Comparison of ENCODE assay signal across 21 cellular contexts in the genomic region with DNA sequence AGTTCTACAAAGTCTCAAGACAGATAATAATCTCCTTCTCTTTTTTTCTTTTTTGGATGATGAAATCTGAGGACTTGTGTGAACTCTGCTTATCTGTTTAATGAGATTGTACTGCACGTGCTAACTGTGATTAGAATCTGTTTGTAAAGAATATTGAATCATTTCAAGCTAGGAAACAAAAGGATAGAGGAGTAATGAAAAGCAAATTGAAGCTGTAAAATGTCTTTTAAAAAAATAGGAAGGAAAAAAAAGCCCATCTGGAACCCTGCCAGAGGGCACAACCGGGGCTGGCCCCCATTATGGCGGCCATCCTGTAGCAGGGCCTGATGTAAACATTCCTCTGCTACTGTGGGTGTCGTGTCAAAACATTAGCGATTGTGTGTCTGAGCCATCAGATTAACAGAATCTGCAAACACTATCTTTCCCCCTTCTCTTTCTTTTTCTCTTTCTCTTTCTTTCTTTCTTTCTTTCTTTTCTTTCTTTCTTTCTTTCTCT.
DNase-seq lines count a peak whose midpoint lies in the region; TF ChIP-seq lines count a peak whose summit lies in the region.
"Had no signal": no experiment of that assay in that cellular context is flagged by ENCODE, and none has a peak within 500 bp of the region (broad histone marks: within the 10 kb centered on the region; RNA-seq: fewer than 3 reads in every experiment).

No MANE protein-coding gene starts in this region.

- peak overlapping the region; percentile 16 for H2AFZ ChIP-seq in hepatocyte

- no peak overlapping the region for H3K4me3 ChIP-seq in HEK293 (ENCODE audit: low read depth, low read length)
- H3K4me3 ChIP-seq in hepatocyte, result no peak overlapping the region
- H3K4me3 ChIP-seq in effector memory CD4-positive, alpha-beta T cell (ENCODE audit: insufficient read depth, low read depth, low read length, poor library complexity, severe bottlenecking), result no peak overlapping the region
- H3K4me3 ChIP-seq: cardiac muscle cell, ovary, sigmoid colon, SK-N-MC, thoracic aorta had no signal

- H3K36me3 ChIP-seq in HEK293 (ENCODE audit: control insufficient read depth in 2 of 2, insufficient read depth in 1 of 2, low read length in 2 of 2), result peaks cover 0 to 2% of the 10 kb centered on the region in 2 experiments; a peak in 1 of 3 replicates
- H3K36me3 ChIP-seq in hepatocyte (replicated peaks; ENCODE audit: insufficient read depth, low read depth), result no peaks in the 10 kb centered on the region
- H3K36me3 ChIP-seq in effector memory CD4-positive, alpha-beta T cell (ENCODE audit: control insufficient read depth, insufficient read depth, low read length), result no peaks in the 10 kb centered on the region
- H3K36me3 ChIP-seq: cardiac muscle cell, ovary, sigmoid colon, thoracic aorta had no signal

- POLR2A ChIA-PET in HEK293 (lab: Yijun Ruan, JAX), result no interaction called here

- H3K9me2 ChIP-seq in hepatocyte (replicated peaks; ENCODE audit: insufficient read depth), result no peaks in the 10 kb centered on the region

- TF ChIP-seq CTCF in C4-2B (conservative IDR thresholded peaks at IDR 0.05) (no peak), HEK293 (tag by site-specific recombination; IDR thresholded peaks at IDR 0.05) (no peak), VCaP (conservative IDR thresholded peaks at IDR 0.05) (no peak), hepatocyte (IDR thresholded peaks at IDR 0.05; ENCODE audit: poor library complexity) (no peak)

- no peaks in the 10 kb centered on the region for H3K4me1 ChIP-seq in HEK293 (ENCODE audit: control insufficient read depth, insufficient read depth, low read length)
- H3K4me1 ChIP-seq in hepatocyte (ENCODE audit: insufficient read depth), result peaks cover 4% of the 10 kb centered on the region
- no peaks in the 10 kb centered on the region for H3K4me1 ChIP-seq in effector memory CD4-positive, alpha-beta T cell (ENCODE audit: control insufficient read depth, insufficient read depth, low read length, poor library complexity, severe bottlenecking)

- no peak overlapping the region for H3K4me2 ChIP-seq in hepatocyte

- H3K27ac ChIP-seq in C4-2B, result peak overlapping the region; percentile 65
- H3K27ac ChIP-seq in HEK293 (ENCODE audit: extremely low read depth, low read depth, low read length), result no peak overlapping the region
- H3K27ac ChIP-seq in VCaP, result peak overlapping the region; percentile 54
- H3K27ac ChIP-seq in hepatocyte, result no peak overlapping the region
- no peak overlapping the region for H3K27ac ChIP-seq in effector memory CD4-positive, alpha-beta T cell (ENCODE audit: insufficient read depth, low read length, poor library complexity, severe bottlenecking)
- H3K27ac ChIP-seq: cardiac muscle cell, ovary, SK-N-MC, thoracic aorta had no signal

- DNase-seq in hepatocyte (ENCODE audit: low spot score), result peak; percentile 7
- DNase-seq in NCI-H2196 treated with DMSO at 0.1 percent for 48 hours (lab: John Stamatoyannopoulos, UW; ENCODE audit: unreplicated experiment), result no peak
- no peak for DNase-seq in NCI-H526 treated with DMSO at 0.1 percent for 48 hours (lab: John Stamatoyannopoulos, UW)
- DNase-seq in A172 (ENCODE audit: low spot score), result no peak
- DNase-seq in effector memory CD4-positive, alpha-beta T cell, result no peak
- DNase-seq: activated CD4-positive, alpha-beta T cell treated with anti-CD3 and anti-CD28 coated beads for 36 hours; activated effector memory CD4-positive, alpha-beta T cell treated with Interleukin-2 at 50 U/mL for 16 hours; DND-41; effector CD8-positive, alpha-beta T cell; islet precursor cell; NCI-H1694 treated with DMSO at 0.1 percent for 48 hours; ovary; sigmoid colon; stimulated activated naive B cell treated with anti-CD40 and anti-IgM and Interleukin-4, amounts not matched to agents 10 μg/mL and 1 μg/mL and 100 μg/mL, for 72 hours; T1000 had no signal

- 24% methylated on average over 5 of the region's 5 CpGs for WGBS in hepatocyte (ENCODE audit: low lambda C conversion rate, missing lambda C conversion rate)

- no peaks in the 10 kb centered on the region for H3K9me3 ChIP-seq in HEK293 (ENCODE audit: control insufficient read depth, insufficient read depth, low read depth, low read length)
- H3K9me3 ChIP-seq in hepatocyte (ENCODE audit: low read depth), result no peaks in the 10 kb centered on the region
- no peaks in the 10 kb centered on the region for H3K9me3 ChIP-seq in effector memory CD4-positive, alpha-beta T cell (ENCODE audit: control insufficient read depth, low read length)
- H3K9me3 ChIP-seq: ovary, sigmoid colon, thoracic aorta had no signal

- no peaks in the 10 kb centered on the region for H4K20me1 ChIP-seq in hepatocyte (ENCODE audit: insufficient read depth, poor library complexity, severe bottlenecking)

- H3K79me2 ChIP-seq in hepatocyte, result no peaks in the 10 kb centered on the region

- no peaks in the 10 kb centered on the region for H3K27me3 ChIP-seq in hepatocyte
- no peaks in the 10 kb centered on the region for H3K27me3 ChIP-seq in effector memory CD4-positive, alpha-beta T cell (replicated peaks; ENCODE audit: control insufficient read depth, insufficient read depth, low read length, poor library complexity, severe bottlenecking)
- H3K27me3 ChIP-seq: cardiac muscle cell, ovary, sigmoid colon had no signal

- CTCF ChIA-PET in HEK293 (lab: Yijun Ruan, JAX), result no interaction called here

TF ChIP-seq in HEK293, 187 proteins besides CTCF, POLR2A, EP300 and RAD21 (continues in another document):
- TF ChIP-seq, protein P1, sequence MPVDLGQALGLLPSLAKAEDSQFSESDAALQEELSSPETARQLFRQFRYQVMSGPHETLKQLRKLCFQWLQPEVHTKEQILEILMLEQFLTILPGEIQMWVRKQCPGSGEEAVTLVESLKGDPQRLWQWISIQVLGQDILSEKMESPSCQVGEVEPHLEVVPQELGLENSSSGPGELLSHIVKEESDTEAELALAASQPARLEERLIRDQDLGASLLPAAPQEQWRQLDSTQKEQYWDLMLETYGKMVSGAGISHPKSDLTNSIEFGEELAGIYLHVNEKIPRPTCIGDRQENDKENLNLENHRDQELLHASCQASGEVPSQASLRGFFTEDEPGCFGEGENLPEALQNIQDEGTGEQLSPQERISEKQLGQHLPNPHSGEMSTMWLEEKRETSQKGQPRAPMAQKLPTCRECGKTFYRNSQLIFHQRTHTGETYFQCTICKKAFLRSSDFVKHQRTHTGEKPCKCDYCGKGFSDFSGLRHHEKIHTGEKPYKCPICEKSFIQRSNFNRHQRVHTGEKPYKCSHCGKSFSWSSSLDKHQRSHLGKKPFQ (tag by site-specific recombination; IDR thresholded peaks at IDR 0.05), result 0 out of 2 replicates have a peak, but pooled peaks have one; percentile 20
- no peak; the same call in 1 of the 2 replicates for TF ChIP-seq TRIM28 (IDR thresholded peaks at IDR 0.05; ENCODE audit: borderline replicate concordance, low read length)
- peak; percentile 46; the same call in 1 of the 2 replicates for TF ChIP-seq YY2 (tag by site-specific recombination; IDR thresholded peaks at IDR 0.05)
- no peak for TF ChIP-seq ZNF132 (tag by site-specific recombination; IDR thresholded peaks at IDR 0.05; ENCODE audit: borderline replicate concordance)
- TF ChIP-seq ZBTB8A (tag by site-specific recombination; IDR thresholded peaks at IDR 0.05), result peak; percentile 29; the same call in 1 of the 2 replicates
- no peak for TF ChIP-seq ZNF416 (tag by site-specific recombination; IDR thresholded peaks at IDR 0.05)
- TF ChIP-seq YY1 (tag by site-specific recombination; IDR thresholded peaks at IDR 0.05), result peak; percentile 26; the same call in 1 of the 2 replicates
- TF ChIP-seq PRDM1 (tag by site-specific recombination; IDR thresholded peaks at IDR 0.05), result no peak
- TF ChIP-seq, protein P2, sequence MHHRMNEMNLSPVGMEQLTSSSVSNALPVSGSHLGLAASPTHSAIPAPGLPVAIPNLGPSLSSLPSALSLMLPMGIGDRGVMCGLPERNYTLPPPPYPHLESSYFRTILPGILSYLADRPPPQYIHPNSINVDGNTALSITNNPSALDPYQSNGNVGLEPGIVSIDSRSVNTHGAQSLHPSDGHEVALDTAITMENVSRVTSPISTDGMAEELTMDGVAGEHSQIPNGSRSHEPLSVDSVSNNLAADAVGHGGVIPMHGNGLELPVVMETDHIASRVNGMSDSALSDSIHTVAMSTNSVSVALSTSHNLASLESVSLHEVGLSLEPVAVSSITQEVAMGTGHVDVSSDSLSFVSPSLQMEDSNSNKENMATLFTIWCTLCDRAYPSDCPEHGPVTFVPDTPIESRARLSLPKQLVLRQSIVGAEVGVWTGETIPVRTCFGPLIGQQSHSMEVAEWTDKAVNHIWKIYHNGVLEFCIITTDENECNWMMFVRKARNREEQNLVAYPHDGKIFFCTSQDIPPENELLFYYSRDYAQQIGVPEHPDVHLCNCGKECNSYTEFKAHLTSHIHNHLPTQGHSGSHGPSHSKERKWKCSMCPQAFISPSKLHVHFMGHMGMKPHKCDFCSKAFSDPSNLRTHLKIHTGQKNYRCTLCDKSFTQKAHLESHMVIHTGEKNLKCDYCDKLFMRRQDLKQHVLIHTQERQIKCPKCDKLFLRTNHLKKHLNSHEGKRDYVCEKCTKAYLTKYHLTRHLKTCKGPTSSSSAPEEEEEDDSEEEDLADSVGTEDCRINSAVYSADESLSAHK (tag by site-specific recombination; IDR thresholded peaks at IDR 0.05), result 0 out of 2 replicates have a peak, but pooled peaks have one; percentile 36
- peak; percentile 36; the same call in 1 of the 2 replicates for TF ChIP-seq ZSCAN30 (tag by site-specific recombination; IDR thresholded peaks at IDR 0.05)
- TF ChIP-seq FEZF1 (tag by site-specific recombination; IDR thresholded peaks at IDR 0.05), result peak; percentile 81
- TF ChIP-seq ZNF366 (tag by site-specific recombination; conservative IDR thresholded peaks at IDR 0.05), result peak; percentile 64
- no peak for TF ChIP-seq GLIS1 (tag by site-specific recombination; IDR thresholded peaks at IDR 0.05)
- no peak for TF ChIP-seq BCL11B (tag by site-specific recombination; IDR thresholded peaks at IDR 0.05; ENCODE audit: low read depth)
- 0 out of 2 replicates have a peak, but pooled peaks have one; percentile 20 for TF ChIP-seq ZFHX2 (tag by site-specific recombination; conservative IDR thresholded peaks at IDR 0.05)
- TF ChIP-seq ZNF335 (tag by site-specific recombination; conservative IDR thresholded peaks at IDR 0.05), result peak; percentile 66
- peak; percentile 96 for TF ChIP-seq ZNF664 (tag by site-specific recombination; IDR thresholded peaks at IDR 0.05)
- TF ChIP-seq ZNF274 (IDR thresholded peaks at IDR 0.05; ENCODE audit: low read length), result no peak
- TF ChIP-seq ZNF274 (tag by site-specific recombination; IDR thresholded peaks at IDR 0.05; ENCODE audit: borderline replicate concordance), result no peak

Comparison
In these comparisons a context has a peak if more than half of its experiments do, and no peak if none do; other contexts are left out.
1. H3K27ac ChIP-seq: peak in C4-2B (single experiment) and VCaP (single experiment); none in HEK293 (single experiment), hepatocyte (single experiment) and effector memory CD4-positive, alpha-beta T cell (single experiment).